10 cellular contexts compared by ENCODE assay signal in genomic region chr6:154070041-154070440, GRCh38. TPM values are rescaled to one million over a fixed set of nuclear protein-coding genes. Genes with fewer than 3 reads are reported as not detected.
"Had no signal": no experiment of that assay in that cellular context is flagged by ENCODE, and none has a peak within 500 bp of the region (broad histone marks: within the 10 kb centered on the region; RNA-seq: fewer than 3 reads in every experiment).

No MANE protein-coding gene starts in this region.

- H3K9ac ChIP-seq: GM23248, KMS-11 had no signal

- H2AFZ ChIP-seq: GM23248 had no signal

- ATAC-seq: HepG2 had no signal

- H3K4me3 Mint-ChIP-seq: IgD-negative memory B cell had no signal

- H3K27ac Mint-ChIP-seq: IgD-negative memory B cell had no signal

- H3K4me3 ChIP-seq: GM23248 had no signal

- FAIRE-seq: HepG2 had no signal

- H3K4me2 ChIP-seq: KMS-11 had no signal

- H3K27ac ChIP-seq: GM23248, HL-60, KMS-11 had no signal

- H3K27me3 Mint-ChIP-seq: IgD-negative memory B cell had no signal

- DNase-seq: GM23248, H7, HCEC 1CT, KBM-7 had no signal

RNA-seq across cellular contexts. Expression of gene OPRM1, which starts 31.0 kb away (rescaled TPM):
- total RNA-seq: GM23248, H4, H7, HepG2, HT1080 had no signal
- polyA plus RNA-seq: GM23248, HepG2, IgD-negative memory B cell had no signal
